8 cellular contexts compared by ENCODE assay signal in genomic region chr15:64093627-64094417, GRCh38. TPM values are rescaled to one million over a fixed set of nuclear protein-coding genes. Genes with fewer than 3 reads are reported as not detected.
DNase-seq lines count a peak whose midpoint lies in the region; ATAC-seq and TF ChIP-seq lines count a peak whose summit lies in the region.

CIAO2A (minus strand) TSS chr15:64093838; CDS start chr15:64093768, 70 bp downstream.

- H3K27ac ChIP-seq in gastroesophageal sphincter (peak within 1 kb of the TSS; percentile 87 to 98 (median 91)), neutrophil (peak within 1 kb of the TSS; percentile 95), substantia nigra (ENCODE audit: low read depth, low read length, poor library complexity, severe bottlenecking) (peak within 1 kb of the TSS; percentile 93)

- 0% methylated on average over 15 to 32 of the region's 41 CpGs for WGBS in gastroesophageal sphincter (ENCODE audit: low coverage in 1 of 2), 2 donors

- H3K4me1 ChIP-seq in gastroesophageal sphincter (peaks cover 2 to 68% (median 31%) of the 10 kb centered on the region in 3 donors), neutrophil (ENCODE audit: control insufficient read depth in 1 of 2, insufficient read depth in 1 of 2, low read depth in 1 of 2, low read length in 1 of 2) (peaks cover 82 to 84% of the 10 kb centered on the region in 2 experiments)

- TF ChIP-seq CTCF in HFF-Myc (IDR thresholded peaks at IDR 0.05; ENCODE audit: low read depth, low read length, missing control alignments) (no peak), gastroesophageal sphincter (IDR thresholded peaks at IDR 0.05) (no peak), neutrophil (IDR thresholded peaks at IDR 0.05) (peak; percentile 57)

- H3K36me3 ChIP-seq in gastroesophageal sphincter (peaks cover 0 to 10% of the 10 kb centered on the region in 2 donors), neutrophil (no peaks in the 10 kb centered on the region)

- H3K27me3 ChIP-seq in gastroesophageal sphincter = no peaks in the 10 kb centered on the region
- H3K27me3 ChIP-seq in neutrophil = no peaks in the 10 kb centered on the region

- no peak for TF ChIP-seq EP300 in gastroesophageal sphincter (IDR thresholded peaks at IDR 0.05)

- ATAC-seq in gastroesophageal sphincter = peak; percentile 94

- peak within 1 kb of the TSS; percentile 78 for H3K4me3 ChIP-seq in HFF-Myc (replicated peaks; ENCODE audit: low read depth, low read length)
- peak within 1 kb of the TSS; percentile 71 to 85 for H3K4me3 ChIP-seq in gastroesophageal sphincter
- H3K4me3 ChIP-seq in neutrophil (ENCODE audit: low read depth in 1 of 2, low read length in 1 of 2) = peak within 1 kb of the TSS; percentile 88 to 95

- no peaks in the 10 kb centered on the region for H3K9me3 ChIP-seq in gastroesophageal sphincter
- H3K9me3 ChIP-seq in neutrophil = no peaks in the 10 kb centered on the region

- peak; percentile 96 for DNase-seq in GM04503 (ENCODE audit: low read depth)
- peak; percentile 99 for DNase-seq in HFF-Myc (ENCODE audit: extremely low read depth, low read depth)
- peak; percentile 100 for DNase-seq in NAMALWA (ENCODE audit: low spot score)
- peak; percentile 99 for DNase-seq in SK-N-DZ (ENCODE audit: low spot score)
- peak; percentile 90 for DNase-seq in activated naive CD4-positive, alpha-beta T cell treated with anti-CD3 and anti-CD28 coated beads, Interleukin-2, amount 50 U/mL, for 16 hours
- DNase-seq in substantia nigra (lab: John Stamatoyannopoulos, UW) = peak; percentile 55 to 97 (median 91)

- TF ChIP-seq POLR2A in gastroesophageal sphincter (IDR thresholded peaks at IDR 0.05) = peak; percentile 12 to 29

RNA-seq across cellular contexts. Expression of gene CIAO2A, which starts in this region (rescaled TPM):
- polyA plus RNA-seq in SK-N-DZ (2014; cell fraction: cytosol; rRNA removed) = 177 and 192 TPM in 2 replicates
- polyA plus RNA-seq in SK-N-DZ (2014; cell fraction: nucleus; rRNA removed) = 156 and 162 TPM in 2 replicates
- 10 to 100 TPM; 11.7 to 34.0 (median 27.8) TPM for total RNA-seq in gastroesophageal sphincter

Comparison
In these comparisons a context has a peak if more than half of its experiments do, and no peak if none do; other contexts are left out.
1. Peak in every context shown above with its lines: DNase-seq, ATAC-seq, H3K4me3 ChIP-seq and H3K27ac ChIP-seq.